25 cellular contexts compared by ENCODE assay signal in the genomic region with DNA sequence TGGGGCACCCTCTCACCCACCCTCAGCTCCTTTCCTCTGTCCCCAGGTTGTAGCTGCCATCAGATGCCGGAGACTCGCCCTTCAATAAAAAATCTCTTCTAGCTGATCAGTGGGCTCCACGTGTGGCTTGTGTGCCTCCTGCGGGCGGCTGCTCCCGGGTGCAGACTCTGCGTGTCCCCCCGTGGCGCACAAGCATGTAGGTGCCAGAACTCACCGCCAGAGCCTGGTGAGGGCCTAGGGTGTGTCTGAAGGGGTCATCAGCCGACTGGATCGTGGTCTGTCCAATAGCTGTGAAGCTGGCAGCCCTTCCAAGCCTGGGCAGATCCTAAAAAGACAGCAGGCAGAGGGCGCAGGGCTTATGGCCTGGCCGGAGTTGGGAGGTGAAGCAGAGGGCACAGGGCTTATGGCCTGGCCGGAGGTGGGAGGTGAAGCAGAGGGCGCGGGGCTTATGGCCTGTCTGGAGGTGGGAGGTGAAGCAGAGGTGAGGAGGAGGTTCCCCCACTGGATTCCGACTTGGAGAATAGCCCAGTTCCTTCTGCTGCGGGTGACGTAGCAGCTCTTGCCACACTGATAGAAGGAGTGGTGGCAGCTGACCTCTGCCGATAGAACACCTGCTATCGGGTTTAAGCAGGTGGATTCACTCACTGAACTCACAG. TPM values are rescaled to one million over a fixed set of nuclear protein-coding genes. Genes with fewer than 3 reads are reported as not detected.
DNase-seq lines count a peak whose midpoint lies in the region; ATAC-seq and TF ChIP-seq lines count a peak whose summit lies in the region.
"Had no signal": no experiment of that assay in that cellular context is flagged by ENCODE, and none has a peak within 500 bp of the region (broad histone marks: within the 10 kb centered on the region; RNA-seq: fewer than 3 reads in every experiment).

No MANE protein-coding gene starts in this region.

- no peak overlapping the region for H2AK5ac ChIP-seq in neuronal stem cell (ENCODE audit: low read depth, low read length)

- no TSS peak for BruUV-seq in Caco-2 (replicated peaks; lab: Mats Ljungman, UMichigan)

- H3K18ac ChIP-seq in neuronal stem cell (ENCODE audit: low read length), result no peak overlapping the region

- H4K8ac ChIP-seq in neuronal stem cell (ENCODE audit: low read depth, low read length), result peak overlapping the region; percentile 43

- no peak overlapping the region for H2BK5ac ChIP-seq in neuronal stem cell (ENCODE audit: low read length)

- H3K27me3 Mint-ChIP-seq in Caco-2 (ENCODE audit: insufficient read depth, unreplicated experiment), result no peaks in the 10 kb centered on the region
- H3K27me3 Mint-ChIP-seq: activated CD4-positive, alpha-beta T cell treated with anti-CD3 and anti-CD28 coated beads, Interleukin-2, amount 10 ng/mL, durations not matched to agents 24 days and 14 days; naive thymus-derived CD4-positive, alpha-beta T cell; progenitor cell of endocrine pancreas had no signal

- H3K27ac Mint-ChIP-seq in Caco-2 (ENCODE audit: unreplicated experiment), result peak overlapping the region; percentile 46
- H3K27ac Mint-ChIP-seq: activated CD4-positive, alpha-beta T cell treated with anti-CD3 and anti-CD28 coated beads, Interleukin-2, amount 10 ng/mL, durations not matched to agents 24 days and 14 days; GM23338; progenitor cell of endocrine pancreas had no signal

- peak overlapping the region in 3 of 4 donors; percentile 61 to 91 (median 74) for H3K27ac ChIP-seq in Peyer's patch
- H3K27ac ChIP-seq in neuronal stem cell (replicated peaks; ENCODE audit: low read length), result no peak overlapping the region
- H3K27ac ChIP-seq: esophagus squamous epithelium, suprapubic skin had no signal

- TF ChIP-seq CTCF in Caco-2 (IDR thresholded peaks at IDR 0.05; ENCODE audit: insufficient read depth in 1 of 2, low read depth in 1 of 2, low read length in 1 of 2, severe bottlenecking in 1 of 2, unreplicated experiment in 1 of 2) (no peak), Peyer's patch (IDR thresholded peaks at IDR 0.05) (peak in 2 of 6 experiments; percentile 2 to 9)

- peaks cover 9% of the 10 kb centered on the region for H3K4me1 Mint-ChIP-seq in Caco-2 (ENCODE audit: low read depth, unreplicated experiment)
- H3K4me1 Mint-ChIP-seq: GM23338 had no signal

- H3K4me1 ChIP-seq in Caco-2 (peaks cover 10% of the 10 kb centered on the region; the same call in 1 of the 2 replicates), Peyer's patch (peaks cover 0 to 14% (median 3%) of the 10 kb centered on the region in 4 donors), neuronal stem cell (ENCODE audit: control insufficient read depth in 2 of 2, insufficient read depth in 1 of 2, low read depth in 1 of 2, low read length in 2 of 2) (no peaks in the 10 kb centered on the region)
- H3K4me1 ChIP-seq: esophagus squamous epithelium, suprapubic skin had no signal

- peaks cover 11% of the 10 kb centered on the region for H3K36me3 ChIP-seq in Caco-2 (ENCODE audit: control insufficient read depth, insufficient read depth, low read length)
- peaks cover 0 to 59% (median 0%) of the 10 kb centered on the region in 3 donors for H3K36me3 ChIP-seq in Peyer's patch
- peaks cover 43 to 71% of the 10 kb centered on the region in 2 donors for H3K36me3 ChIP-seq in neuronal stem cell (replicated peaks in 1 of 2; ENCODE audit: control insufficient read depth in 2 of 2, insufficient read depth in 2 of 2, low read length in 2 of 2)

- no peak overlapping the region for H4K91ac ChIP-seq in neuronal stem cell (ENCODE audit: low read depth, low read length, poor library complexity)

- H3K79me1 ChIP-seq in neuronal stem cell (ENCODE audit: low read depth, low read length), result peaks cover 1% of the 10 kb centered on the region

- WGBS in neuronal stem cell (ENCODE audit: extremely low coverage in 2 of 2, insufficient read length in 2 of 2, insufficient replicate concordance in 1 of 2), 2 donors, result no CpG with 5 or more reads among the region's 22 CpGs

- no peak overlapping the region for H3K4me2 ChIP-seq in neuronal stem cell (ENCODE audit: insufficient read depth, low read length, poor library complexity, severe bottlenecking)
- H3K4me2 ChIP-seq: GM23338, smooth muscle cell had no signal

- intact Hi-C loops in Caco-2 (cut with micrococcal nuclease; ENCODE audit: unreplicated experiment) (no loop called here), left ventricle myocardium superior (cut with micrococcal nuclease) (no loop called here)

- CTCF ChIA-PET in Caco-2 (lab: Charles Lee), result no interaction called here

- ATAC-seq in left ventricle myocardium superior (peak; percentile 34), GM18498 (IDR thresholded peaks at IDR 0.05; ENCODE audit: unreplicated experiment) (no peak), HG02588 (IDR thresholded peaks at IDR 0.05; ENCODE audit: unreplicated experiment) (no peak)
- ATAC-seq: GM23338; naive thymus-derived CD4-positive, alpha-beta T cell had no signal

- H3K4me3 Mint-ChIP-seq in Caco-2 (ENCODE audit: unreplicated experiment), result no peak overlapping the region
- H3K4me3 Mint-ChIP-seq: activated CD4-positive, alpha-beta T cell treated with anti-CD3 and anti-CD28 coated beads, Interleukin-2, amount 10 ng/mL, durations not matched to agents 24 days and 14 days; GM23338; naive thymus-derived CD4-positive, alpha-beta T cell had no signal

- TF ChIP-seq POLR2A in Peyer's patch (IDR thresholded peaks at IDR 0.05), result no peak

- no peak overlapping the region for H2BK12ac ChIP-seq in neuronal stem cell (ENCODE audit: low read length)

- no peak overlapping the region for H3K4ac ChIP-seq in neuronal stem cell (ENCODE audit: low read length)

- H3K9me3 ChIP-seq in Caco-2 (no peaks in the 10 kb centered on the region), Peyer's patch (no peaks in the 10 kb centered on the region), neuronal stem cell (replicated peaks in 1 of 2; ENCODE audit: control insufficient read depth in 2 of 2, insufficient read depth in 1 of 2, low read depth in 1 of 2, low read length in 2 of 2) (peaks cover 0 to 2% of the 10 kb centered on the region in 2 donors)
- H3K9me3 ChIP-seq: esophagus squamous epithelium, suprapubic skin had no signal

- H2BK120ac ChIP-seq in neuronal stem cell (ENCODE audit: low read depth, low read length), result no peak overlapping the region

- H3K4me3 ChIP-seq in Caco-2 (ENCODE audit: low read depth, low read length) (no peak overlapping the region), Peyer's patch (no peak overlapping the region), neuronal stem cell (ENCODE audit: low read length in 2 of 2) (no peak overlapping the region)
- H3K4me3 ChIP-seq: esophagus squamous epithelium, GM23338, smooth muscle cell, suprapubic skin had no signal

- POLR2A ChIA-PET in Caco-2 (lab: Charles Lee), result no interaction called here

- H3K27me3 ChIP-seq in Caco-2 (replicated peaks; ENCODE audit: control insufficient read depth, insufficient read depth, low read length) (no peaks in the 10 kb centered on the region), Peyer's patch (no peaks in the 10 kb centered on the region), neuronal stem cell (ENCODE audit: control insufficient read depth in 3 of 3, insufficient read depth in 3 of 3, low read depth in 1 of 3, low read length in 3 of 3) (no peaks in the 10 kb centered on the region)
- H3K27me3 ChIP-seq: esophagus squamous epithelium, suprapubic skin had no signal

- peaks cover 78% of the 10 kb centered on the region for H3K36me3 Mint-ChIP-seq in Caco-2 (ENCODE audit: insufficient read depth, unreplicated experiment)

- DNase-seq in Caco-2 (no peak), Peyer's patch (peak in 1 of 3 donors; percentile 75), left ventricle myocardium superior (no peak), neuronal stem cell (ENCODE audit: low spot score) (no peak), globus pallidus (ENCODE audit: low spot score) (no peak), NCI-H1436 treated with DMSO at 0.1 percent for 48 hours (lab: John Stamatoyannopoulos, UW) (no peak)
- DNase-seq: activated CD4-positive, alpha-beta T cell treated with anti-CD3 and anti-CD28 coated beads, Interleukin-2, amount 10 ng/mL, durations not matched to agents 24 days and 14 days; activated gamma-delta T cell treated with Interleukin-2 at 50 U/mL for 16 hours; effector CD4-positive, alpha-beta T cell; esophagus squamous epithelium; naive thymus-derived CD4-positive, alpha-beta T cell; NCI-H1092 treated with DMSO at 0.1 percent for 48 hours; NCI-H526; SIG-M5; stimulated activated CD4-positive, alpha-beta T cell treated with anti-CD3 and anti-CD28 coated beads, Interleukin-4, amount 100 ng/mL, for 24 hours; T-helper 1 cell had no signal

- H2BK15ac ChIP-seq in neuronal stem cell (ENCODE audit: low read length), result no peak overlapping the region

- H3K14ac ChIP-seq in neuronal stem cell (ENCODE audit: low read length), result no peak overlapping the region

- no peak overlapping the region for H2AFZ ChIP-seq in neuronal stem cell (ENCODE audit: low read length)
- H2AFZ ChIP-seq: GM23338 had no signal

- no peaks in the 10 kb centered on the region for H3K9me3 Mint-ChIP-seq in Caco-2 (ENCODE audit: unreplicated experiment)
- H3K9me3 Mint-ChIP-seq: activated CD4-positive, alpha-beta T cell treated with anti-CD3 and anti-CD28 coated beads, Interleukin-2, amount 10 ng/mL, durations not matched to agents 24 days and 14 days; GM23338 had no signal

- H3K23ac ChIP-seq in neuronal stem cell (ENCODE audit: low read depth, low read length, poor library complexity), result no peak overlapping the region

- no peak overlapping the region for H3K9ac ChIP-seq in neuronal stem cell (ENCODE audit: low read depth, low read length, poor library complexity)

RNA-seq across cellular contexts. Expression of a gene that starts 11.7 kb away (rescaled TPM):
- total RNA-seq in Caco-2 (2022) (347 and 360 TPM in 2 replicates), Peyer's patch (100 to 1,000 TPM in 3 of 4 donors, 10 to 100 TPM in 1; 86.2 to 179 (median 159) TPM), left ventricle myocardium superior (169 TPM)
- polyA plus RNA-seq in neuronal stem cell (2013, experiment 1 of 2), result 401 TPM
- 405 TPM for polyA plus RNA-seq in neuronal stem cell (2013, experiment 2 of 2)

RNA-seq across cellular contexts. Expression of a gene that starts 21.4 kb away (rescaled TPM):
- 110 and 119 TPM in 2 replicates for total RNA-seq in Caco-2 (2022)
- total RNA-seq in Peyer's patch, result 100 to 1,000 TPM; 247 to 321 (median 276) TPM
- 1,300 TPM for total RNA-seq in left ventricle myocardium superior
- 198 TPM for polyA plus RNA-seq in neuronal stem cell (2013, experiment 1 of 2)
- 189 TPM for polyA plus RNA-seq in neuronal stem cell (2013, experiment 2 of 2)

RNA-seq across cellular contexts. Expression of a gene that starts 43.9 kb away (rescaled TPM):
- total RNA-seq in Caco-2 (2022) (13.3 and 14.6 TPM in 2 replicates), Peyer's patch (100 to 1,000 TPM in 1 of 4 donors, 10 to 100 TPM in 3; 11.2 to 117 (median 23.0) TPM), left ventricle myocardium superior (51.5 TPM)
- 2.5 TPM for polyA plus RNA-seq in neuronal stem cell (2013, experiment 1 of 2)
- 2.3 TPM for polyA plus RNA-seq in neuronal stem cell (2013, experiment 2 of 2)
- polyA plus RNA-seq: naive thymus-derived CD4-positive, alpha-beta T cell had no signal

RNA-seq across cellular contexts. Expression of a gene that starts 47.3 kb away (rescaled TPM):
- total RNA-seq in Caco-2 (2022) (not detected in 2 replicates), Peyer's patch (not detected), left ventricle myocardium superior (not detected)
- not detected for polyA plus RNA-seq in neuronal stem cell (2013, experiment 1 of 2)
- not detected for polyA plus RNA-seq in neuronal stem cell (2013, experiment 2 of 2)
- total RNA-seq: activated CD4-positive, alpha-beta T cell treated with anti-CD3 and anti-CD28 coated beads, Interleukin-2, amount 10 ng/mL, durations not matched to agents 24 days and 14 days; esophagus squamous epithelium; HT-29; LHCN-M2; lung microvascular endothelial cell; naive thymus-derived CD4-positive, alpha-beta T cell; progenitor cell of endocrine pancreas; smooth muscle cell; suprapubic skin had no signal
- polyA plus RNA-seq: GM23338; naive thymus-derived CD4-positive, alpha-beta T cell; smooth muscle cell had no signal
